15 cellular contexts compared by ENCODE assay signal in genomic region chr10:81414038-81414437, GRCh38.
A peak's percentile ranks its signal among the peaks of the same experiment; 100 is the strongest.
DNase-seq lines count a peak whose midpoint lies in the region; ATAC-seq and TF ChIP-seq lines count a peak whose summit lies in the region.
"Had no signal": no experiment of that assay in that cellular context is flagged by ENCODE, and none has a peak within 500 bp of the region (broad histone marks: within the 10 kb centered on the region; RNA-seq: fewer than 3 reads in every experiment).

No MANE protein-coding gene starts in this region.

- DNase-seq in COLO829 (ENCODE audit: low spot score) (peak; percentile 2), HT1080 (ENCODE audit: low read depth) (peak; percentile 5), WTC11 (ENCODE audit: low spot score) (peak; percentile 61), kidney tubule cell (ENCODE audit: low spot score) (peak; percentile 37), NCI-H128 (lab: John Stamatoyannopoulos, UW; ENCODE audit: unreplicated experiment) (no peak), Ammon's horn (ENCODE audit: low spot score) (no peak)
- no peak for DNase-seq in activated CD8-positive, alpha-beta memory T cell treated with anti-CD3 and anti-CD28 coated beads, Interleukin-2, amount 10 ng/mL, durations not matched to agents 7 days and 5 days
- DNase-seq in activated CD8-positive, alpha-beta memory T cell treated with anti-CD3 and anti-CD28 coated beads for 24 hours = no peak
- DNase-seq: activated CD4-positive, alpha-beta T cell treated with anti-CD3 and anti-CD28 coated beads, Interleukin-2, amount 50 U/mL, for 4 hours; central memory CD4-positive, alpha-beta T cell; GDM1; IMR-90; NCI-H1694 treated with DMSO at 0.1 percent for 48 hours; stomach had no signal

- no peak overlapping the region for H3K4me3 Mint-ChIP-seq in WTC11
- no peak overlapping the region for H3K4me3 Mint-ChIP-seq in activated CD8-positive, alpha-beta memory T cell treated with anti-CD3 and anti-CD28 coated beads, Interleukin-2, amount 10 ng/mL, durations not matched to agents 7 days and 5 days

- TF ChIP-seq CTCF in WTC11 (IDR thresholded peaks at IDR 0.05) = peak; percentile 28; the same call in 1 of the 2 replicates

- peaks cover 6% of the 10 kb centered on the region for H3K9me3 Mint-ChIP-seq in WTC11
- H3K9me3 Mint-ChIP-seq in activated CD8-positive, alpha-beta memory T cell treated with anti-CD3 and anti-CD28 coated beads, Interleukin-2, amount 10 ng/mL, durations not matched to agents 7 days and 5 days (ENCODE audit: low read depth) = peaks cover 10% of the 10 kb centered on the region

- no peak overlapping the region for H3K27ac Mint-ChIP-seq in WTC11
- H3K27ac Mint-ChIP-seq in activated CD8-positive, alpha-beta memory T cell treated with anti-CD3 and anti-CD28 coated beads, Interleukin-2, amount 10 ng/mL, durations not matched to agents 7 days and 5 days = no peak overlapping the region
- H3K27ac Mint-ChIP-seq: activated naive CD4-positive, alpha-beta T cell treated with anti-CD3 and anti-CD28 coated beads, Interleukin-2, amount 50 U/mL, for 72 hours had no signal

- H3K27me3 Mint-ChIP-seq in WTC11 (ENCODE audit: low read depth) = no peaks in the 10 kb centered on the region
- no peaks in the 10 kb centered on the region for H3K27me3 Mint-ChIP-seq in activated CD8-positive, alpha-beta memory T cell treated with anti-CD3 and anti-CD28 coated beads, Interleukin-2, amount 10 ng/mL, durations not matched to agents 7 days and 5 days

- CTCF ChIA-PET in WTC11 (lab: Charles Lee) = interaction anchor here (0.6 to 1.0 kb wide), 8 partner anchors 10 to 751 kb away, joined by 3 to 9 read pairs (median 3); no protein-coding TSS in a partner anchor
- CTCF ChIA-PET in activated CD8-positive, alpha-beta memory T cell treated with anti-CD3 and anti-CD28 coated beads, Interleukin-2, amount 10 ng/mL, durations not matched to agents 7 days and 5 days (lab: Charles Lee) = no interaction called here

- H3K36me3 Mint-ChIP-seq in WTC11 = no peaks in the 10 kb centered on the region
- H3K36me3 Mint-ChIP-seq in activated CD8-positive, alpha-beta memory T cell treated with anti-CD3 and anti-CD28 coated beads, Interleukin-2, amount 10 ng/mL, durations not matched to agents 7 days and 5 days = no peaks in the 10 kb centered on the region
- H3K36me3 Mint-ChIP-seq: activated naive CD4-positive, alpha-beta T cell treated with anti-CD3 and anti-CD28 coated beads, Interleukin-2, amount 50 U/mL, for 72 hours had no signal

- ATAC-seq in WTC11 = peak; percentile 89
- ATAC-seq in activated CD8-positive, alpha-beta memory T cell treated with anti-CD3 and anti-CD28 coated beads, Interleukin-2, amount 10 ng/mL, durations not matched to agents 7 days and 5 days = no peak
- ATAC-seq: activated naive CD4-positive, alpha-beta T cell treated with anti-CD3 and anti-CD28 coated beads, Interleukin-2, amount 50 U/mL, for 72 hours had no signal

- POLR2A ChIA-PET in WTC11 (lab: Charles Lee) = no interaction called here

- peaks cover 3% of the 10 kb centered on the region; the same call in 1 of the 2 replicates for H3K4me1 Mint-ChIP-seq in WTC11
- no peaks in the 10 kb centered on the region for H3K4me1 Mint-ChIP-seq in activated CD8-positive, alpha-beta memory T cell treated with anti-CD3 and anti-CD28 coated beads, Interleukin-2, amount 10 ng/mL, durations not matched to agents 7 days and 5 days

TF ChIP-seq in WTC11, 78 proteins besides CTCF, POLR2A, EP300 and RAD21:
- TF ChIP-seq JAZF1 (CRISPR knock-in tag; IDR thresholded peaks at IDR 0.05) = no peak
- TF ChIP-seq ATF6 (CRISPR knock-in tag; IDR thresholded peaks at IDR 0.05) = no peak
- TF ChIP-seq TEAD1 (CRISPR knock-in tag; IDR thresholded peaks at IDR 0.05) = no peak
- TF ChIP-seq FOXP4 (CRISPR knock-in tag; IDR thresholded peaks at IDR 0.05) = no peak
- TF ChIP-seq CREM (CRISPR knock-in tag; IDR thresholded peaks at IDR 0.05) = no peak
- no peak for TF ChIP-seq ATF3 (CRISPR knock-in tag; conservative IDR thresholded peaks at IDR 0.05)

Comparison
In these comparisons a context has a peak if more than half of its experiments do, and no peak if none do; other contexts are left out.
1. DNase-seq: peak in COLO829 (single experiment), HT1080 (single experiment), WTC11 (single experiment) and kidney tubule cell (single experiment); none in NCI-H128 (single experiment), Ammon's horn (single experiment), activated CD8-positive, alpha-beta memory T cell treated with anti-CD3 and anti-CD28 coated beads, Interleukin-2, amount 10 ng/mL, durations not matched to agents 7 days and 5 days (single experiment) and activated CD8-positive, alpha-beta memory T cell treated with anti-CD3 and anti-CD28 coated beads for 24 hours (single experiment).